In the genomic region with DNA sequence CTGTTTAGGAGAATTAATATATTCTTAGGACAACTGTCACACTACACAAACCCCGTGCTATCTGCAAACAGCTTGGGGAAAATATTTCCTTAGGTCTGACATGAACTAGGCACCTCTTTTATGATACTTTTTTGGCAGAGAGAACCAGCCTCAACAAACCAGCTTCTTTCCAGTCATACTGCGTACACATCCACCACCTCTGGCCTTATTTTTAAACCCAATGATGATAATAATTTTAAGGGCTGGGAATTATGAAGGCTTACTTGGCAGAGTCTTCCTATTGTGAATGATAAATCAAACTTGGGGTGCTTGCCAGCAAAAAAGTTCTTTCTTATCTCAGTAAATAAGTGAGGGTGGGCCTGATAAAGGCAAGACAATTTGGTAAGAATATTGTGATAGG, we compare ENCODE assay signal across 2 cellular contexts.
TF ChIP-seq lines count a peak whose summit lies in the region.

No MANE protein-coding gene starts in this region.

TF ChIP-seq in K562, 482 proteins besides CTCF, POLR2A, EP300 and RAD21:
- TF ChIP-seq CBFA2T2 (conservative IDR thresholded peaks at IDR 0.05) (0 out of 2 replicates have a peak, but pooled peaks have one; percentile 9), HMGN3 (IDR thresholded peaks at IDR 0.05; ENCODE audit: borderline replicate concordance, extremely low read depth, insufficient read length, low read depth, low read length) (no peak), FOXJ2 (tag; IDR thresholded peaks at IDR 0.05) (0 out of 2 replicates have a peak, but pooled peaks have one; percentile 19)
TF ChIP-seq in K562: peak in this region for 2.

TF ChIP-seq in SK-N-SH, 30 proteins besides CTCF, POLR2A, EP300 and RAD21 (continued from another document):
- no peak for TF ChIP-seq YY1 (IDR thresholded peaks at IDR 0.05; ENCODE audit: low read depth)
- TF ChIP-seq RXRA (IDR thresholded peaks at IDR 0.05; ENCODE audit: borderline replicate concordance, low read depth): no peak
- no peak for TF ChIP-seq RCOR1 (IDR thresholded peaks at IDR 0.05; ENCODE audit: low read length)
- TF ChIP-seq, protein P1, sequence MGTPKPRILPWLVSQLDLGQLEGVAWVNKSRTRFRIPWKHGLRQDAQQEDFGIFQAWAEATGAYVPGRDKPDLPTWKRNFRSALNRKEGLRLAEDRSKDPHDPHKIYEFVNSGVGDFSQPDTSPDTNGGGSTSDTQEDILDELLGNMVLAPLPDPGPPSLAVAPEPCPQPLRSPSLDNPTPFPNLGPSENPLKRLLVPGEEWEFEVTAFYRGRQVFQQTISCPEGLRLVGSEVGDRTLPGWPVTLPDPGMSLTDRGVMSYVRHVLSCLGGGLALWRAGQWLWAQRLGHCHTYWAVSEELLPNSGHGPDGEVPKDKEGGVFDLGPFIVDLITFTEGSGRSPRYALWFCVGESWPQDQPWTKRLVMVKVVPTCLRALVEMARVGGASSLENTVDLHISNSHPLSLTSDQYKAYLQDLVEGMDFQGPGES (IDR thresholded peaks at IDR 0.05; ENCODE audit: low read depth, low read length): no peak
- TF ChIP-seq MXI1 (IDR thresholded peaks at IDR 0.05; ENCODE audit: low read depth, low read length): no peak
- no peak for TF ChIP-seq TAF1 (IDR thresholded peaks at IDR 0.05; ENCODE audit: borderline replicate concordance, low read depth, low read length)
- no peak for TF ChIP-seq FOXJ3 (CRISPR knock-in tag; IDR thresholded peaks at IDR 0.05)
- TF ChIP-seq, protein P2, sequence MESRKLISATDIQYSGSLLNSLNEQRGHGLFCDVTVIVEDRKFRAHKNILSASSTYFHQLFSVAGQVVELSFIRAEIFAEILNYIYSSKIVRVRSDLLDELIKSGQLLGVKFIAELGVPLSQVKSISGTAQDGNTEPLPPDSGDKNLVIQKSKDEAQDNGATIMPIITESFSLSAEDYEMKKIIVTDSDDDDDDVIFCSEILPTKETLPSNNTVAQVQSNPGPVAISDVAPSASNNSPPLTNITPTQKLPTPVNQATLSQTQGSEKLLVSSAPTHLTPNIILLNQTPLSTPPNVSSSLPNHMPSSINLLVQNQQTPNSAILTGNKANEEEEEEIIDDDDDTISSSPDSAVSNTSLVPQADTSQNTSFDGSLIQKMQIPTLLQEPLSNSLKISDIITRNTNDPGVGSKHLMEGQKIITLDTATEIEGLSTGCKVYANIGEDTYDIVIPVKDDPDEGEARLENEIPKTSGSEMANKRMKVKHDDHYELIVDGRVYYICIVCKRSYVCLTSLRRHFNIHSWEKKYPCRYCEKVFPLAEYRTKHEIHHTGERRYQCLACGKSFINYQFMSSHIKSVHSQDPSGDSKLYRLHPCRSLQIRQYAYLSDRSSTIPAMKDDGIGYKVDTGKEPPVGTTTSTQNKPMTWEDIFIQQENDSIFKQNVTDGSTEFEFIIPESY (IDR thresholded peaks at IDR 0.05; ENCODE audit: borderline replicate concordance, low read depth): no peak
- no peak for TF ChIP-seq EZH2phosphoT487 (IDR thresholded peaks at IDR 0.05; ENCODE audit: borderline replicate concordance, low read depth)
